In genomic region chr15:40043927-40044716, GRCh38 we compare ENCODE assay signal across 11 cellular contexts. TPM values are rescaled to one million over a fixed set of nuclear protein-coding genes. Genes with fewer than 3 reads are reported as not detected.
DNase-seq lines count a peak whose midpoint lies in the region; ATAC-seq and TF ChIP-seq lines count a peak whose summit lies in the region.
"Had no signal": no experiment of that assay in that cellular context is flagged by ENCODE, and none has a peak within 500 bp of the region (broad histone marks: within the 10 kb centered on the region; RNA-seq: fewer than 3 reads in every experiment).

No MANE protein-coding gene starts in this region.

- TF ChIP-seq CTCF in PC-3 (conservative IDR thresholded peaks at IDR 0.05; ENCODE audit: low read depth, low read length) (no peak), testis (IDR thresholded peaks at IDR 0.05) (no peak)

- TF ChIP-seq POLR2A in testis (IDR thresholded peaks at IDR 0.05) = no peak

- peak overlapping the region; percentile 84 for H2AFZ ChIP-seq in PC-3 (ENCODE audit: low read length)

- no peaks in the 10 kb centered on the region for H4K20me1 ChIP-seq in PC-3 (ENCODE audit: low read length)

- H3K9me2 ChIP-seq in PC-3 (replicated peaks; ENCODE audit: low read length) = no peaks in the 10 kb centered on the region

- peak overlapping the region; percentile 82 for H3K4me2 ChIP-seq in PC-3 (ENCODE audit: low read length)

- H3K27ac ChIP-seq in PC-3 (ENCODE audit: low read length) = peak overlapping the region; percentile 0; the same call in 1 of the 2 replicates
- H3K27ac ChIP-seq in subcutaneous abdominal adipose tissue (ENCODE audit: low read depth, low read length) = peak overlapping the region; percentile 62
- H3K27ac ChIP-seq in testis = no peak overlapping the region
- H3K27ac ChIP-seq: HL-60, neutrophil had no signal

- H3K9me3 Mint-ChIP-seq in activated CD4-positive, alpha-beta memory T cell treated with anti-CD3 and anti-CD28 coated beads for 36 hours = no peaks in the 10 kb centered on the region
- no peaks in the 10 kb centered on the region for H3K9me3 Mint-ChIP-seq in activated CD4-positive, alpha-beta memory T cell treated with anti-CD3 and anti-CD28 coated beads, Interleukin-2, amount 10 ng/mL, durations not matched to agents 7 days and 5 days

- peak overlapping the region; percentile 71 for H3K27ac Mint-ChIP-seq in activated CD4-positive, alpha-beta memory T cell treated with anti-CD3 and anti-CD28 coated beads for 36 hours
- H3K27ac Mint-ChIP-seq in activated CD4-positive, alpha-beta memory T cell treated with anti-CD3 and anti-CD28 coated beads, Interleukin-2, amount 10 ng/mL, durations not matched to agents 7 days and 5 days = no peak overlapping the region

- no peaks in the 10 kb centered on the region for H3K27me3 Mint-ChIP-seq in activated CD4-positive, alpha-beta memory T cell treated with anti-CD3 and anti-CD28 coated beads for 36 hours
- H3K27me3 Mint-ChIP-seq in activated CD4-positive, alpha-beta memory T cell treated with anti-CD3 and anti-CD28 coated beads, Interleukin-2, amount 10 ng/mL, durations not matched to agents 7 days and 5 days = no peaks in the 10 kb centered on the region

- H3K4me3 Mint-ChIP-seq in activated CD4-positive, alpha-beta memory T cell treated with anti-CD3 and anti-CD28 coated beads for 36 hours = no peak overlapping the region
- H3K4me3 Mint-ChIP-seq in activated CD4-positive, alpha-beta memory T cell treated with anti-CD3 and anti-CD28 coated beads, Interleukin-2, amount 10 ng/mL, durations not matched to agents 7 days and 5 days = no peak overlapping the region

- intact Hi-C loops in activated CD4-positive, alpha-beta memory T cell treated with anti-CD3 and anti-CD28 coated beads for 36 hours (cut with micrococcal nuclease) = no loop called here
- intact Hi-C loops in PC-3 (cut with micrococcal nuclease) = loop anchor here (1.0 kb wide), 1 partner anchor 230 kb away; no protein-coding TSS in a partner anchor
- intact Hi-C loops in testis (cut with DNase I; ENCODE audit: low total_unique reads) = loop anchor here (5.0 to 10.0 kb wide), 2 partner anchors 61 to 228 kb away; partner anchors contain the start of gene BMF

- peak overlapping the region; percentile 50 for H3K9ac ChIP-seq in PC-3 (ENCODE audit: low read length)
- no peak overlapping the region for H3K9ac ChIP-seq in iPS-15b (ENCODE audit: low read depth, low read length)
- no peak overlapping the region for H3K9ac ChIP-seq in subcutaneous abdominal adipose tissue (ENCODE audit: low read length in 5 of 5)

- H3K27me3 ChIP-seq in PC-3 (ENCODE audit: low read length) (no peaks in the 10 kb centered on the region), iPS-15b (ENCODE audit: control insufficient read depth, insufficient read depth, low read length) (no peaks in the 10 kb centered on the region), subcutaneous abdominal adipose tissue (ENCODE audit: control insufficient read depth in 5 of 5, insufficient read depth in 4 of 5, low read length in 5 of 5) (no peaks in the 10 kb centered on the region), testis (no peaks in the 10 kb centered on the region)
- H3K27me3 ChIP-seq: neutrophil had no signal

- POLR2A ChIA-PET in activated CD4-positive, alpha-beta memory T cell treated with anti-CD3 and anti-CD28 coated beads for 36 hours (lab: Charles Lee) = interaction anchor here (0.6 kb wide), 1 partner anchor 100 kb away, joined by 4 read pairs; no protein-coding TSS in a partner anchor
- POLR2A ChIA-PET in activated CD4-positive, alpha-beta memory T cell treated with anti-CD3 and anti-CD28 coated beads, Interleukin-2, amount 10 ng/mL, durations not matched to agents 7 days and 5 days (lab: Charles Lee) = interaction anchor here (1.8 kb wide), 1 partner anchor 70 kb away, joined by 4 read pairs; no protein-coding TSS in a partner anchor
- POLR2A ChIA-PET in PC-3 (lab: Charles Lee; ENCODE audit: unreplicated experiment) = no interaction called here

- no peaks in the 10 kb centered on the region for H3F3A ChIP-seq in PC-3 (ENCODE audit: low read length, unreplicated experiment)

- no peak overlapping the region for H3K4me3 ChIP-seq in PC-3 (ENCODE audit: low read length)
- H3K4me3 ChIP-seq in iPS-15b (ENCODE audit: low read depth, low read length) = peak overlapping the region; percentile 26
- H3K4me3 ChIP-seq in subcutaneous abdominal adipose tissue (ENCODE audit: low read depth in 1 of 5, low read length in 5 of 5) = no peak overlapping the region
- H3K4me3 ChIP-seq in testis = no peak overlapping the region

- H3K36me3 Mint-ChIP-seq in activated CD4-positive, alpha-beta memory T cell treated with anti-CD3 and anti-CD28 coated beads for 36 hours = peaks cover 3% of the 10 kb centered on the region
- peaks cover 10% of the 10 kb centered on the region for H3K36me3 Mint-ChIP-seq in activated CD4-positive, alpha-beta memory T cell treated with anti-CD3 and anti-CD28 coated beads, Interleukin-2, amount 10 ng/mL, durations not matched to agents 7 days and 5 days (ENCODE audit: low read depth)

- 0 out of 2 replicates have a peak, but pooled peaks cover 7% of the 10 kb centered on the region for H3K79me2 ChIP-seq in PC-3 (ENCODE audit: low read length)

- H3K36me3 ChIP-seq in PC-3 (ENCODE audit: low read depth, low read length) (no peaks in the 10 kb centered on the region), iPS-15b (ENCODE audit: control insufficient read depth, insufficient read depth, low read length) (no peaks in the 10 kb centered on the region), subcutaneous abdominal adipose tissue (ENCODE audit: control insufficient read depth in 5 of 5, insufficient read depth in 5 of 5, low read length in 5 of 5) (no peaks in the 10 kb centered on the region), testis (ENCODE audit: low read depth, missing control alignments) (no peaks in the 10 kb centered on the region)
- H3K36me3 ChIP-seq: neutrophil had no signal

- 78 to 88% methylated on average over 10 of the region's 10 CpGs for WGBS in testis, 2 donors

- CTCF ChIA-PET in activated CD4-positive, alpha-beta memory T cell treated with anti-CD3 and anti-CD28 coated beads for 36 hours (lab: Charles Lee) = interaction anchor here (1.9 to 7.6 kb wide), 3 partner anchors 60 to 233 kb away, joined by 4 to 195 read pairs (median 7); no protein-coding TSS in a partner anchor
- CTCF ChIA-PET in activated CD4-positive, alpha-beta memory T cell treated with anti-CD3 and anti-CD28 coated beads, Interleukin-2, amount 10 ng/mL, durations not matched to agents 7 days and 5 days (lab: Charles Lee) = interaction anchor here (0.9 to 8.4 kb wide), 3 partner anchors 60 to 229 kb away, joined by 3 to 146 read pairs (median 4); partner anchors contain the start of gene BMF
- CTCF ChIA-PET in PC-3 (lab: Charles Lee) = interaction anchor here (0.6 to 1.0 kb wide), 3 partner anchors 55 to 231 kb away, joined by 3 read pairs; no protein-coding TSS in a partner anchor

- ATAC-seq in PC-3 = peak; percentile 30
- ATAC-seq in GM21447 (IDR thresholded peaks at IDR 0.05; ENCODE audit: unreplicated experiment) = no peak

- DNase-seq in activated CD4-positive, alpha-beta memory T cell treated with anti-CD3 and anti-CD28 coated beads for 36 hours = no peak
- DNase-seq in activated CD4-positive, alpha-beta memory T cell treated with anti-CD3 and anti-CD28 coated beads, Interleukin-2, amount 10 ng/mL, durations not matched to agents 7 days and 5 days = no peak
- DNase-seq in PC-3 = no peak
- no peak for DNase-seq in T-helper 9 cell
- no peak for DNase-seq in testis
- DNase-seq: SIG-M5 had no signal

- H3K4me1 ChIP-seq in PC-3 (ENCODE audit: insufficient read depth, low read length) = peaks cover 39% of the 10 kb centered on the region
- peaks cover 11% of the 10 kb centered on the region for H3K4me1 ChIP-seq in iPS-15b (ENCODE audit: control insufficient read depth, insufficient read depth, low read length)
- peaks cover 17 to 53% (median 45%) of the 10 kb centered on the region in 5 donors for H3K4me1 ChIP-seq in subcutaneous abdominal adipose tissue (ENCODE audit: control insufficient read depth in 5 of 5, insufficient read depth in 5 of 5, low read length in 5 of 5)
- H3K4me1 ChIP-seq in testis = peaks cover 17% of the 10 kb centered on the region

- BruUV-seq in PC-3 (replicated peaks; lab: Mats Ljungman, UMichigan) = no TSS peak

- peaks cover 58% of the 10 kb centered on the region for H3K4me1 Mint-ChIP-seq in activated CD4-positive, alpha-beta memory T cell treated with anti-CD3 and anti-CD28 coated beads for 36 hours (ENCODE audit: low read depth)
- peaks cover 73% of the 10 kb centered on the region for H3K4me1 Mint-ChIP-seq in activated CD4-positive, alpha-beta memory T cell treated with anti-CD3 and anti-CD28 coated beads, Interleukin-2, amount 10 ng/mL, durations not matched to agents 7 days and 5 days

- H3K9me3 ChIP-seq in PC-3 (ENCODE audit: low read length) (no peaks in the 10 kb centered on the region), iPS-15b (ENCODE audit: control insufficient read depth, insufficient read depth, low read length) (no peaks in the 10 kb centered on the region), subcutaneous abdominal adipose tissue (ENCODE audit: control insufficient read depth in 5 of 5, low read length in 5 of 5) (no peaks in the 10 kb centered on the region), testis (no peaks in the 10 kb centered on the region)
- H3K9me3 ChIP-seq: neutrophil had no signal

RNA-seq across cellular contexts. Expression of gene SRP14, which starts 5.1 kb away (rescaled TPM):
- 100 to 1,000 TPM; 168 to 170 TPM for total RNA-seq in activated CD4-positive, alpha-beta memory T cell treated with anti-CD3 and anti-CD28 coated beads for 36 hours
- 100 to 1,000 TPM; 150 to 153 TPM for total RNA-seq in activated CD4-positive, alpha-beta memory T cell treated with anti-CD3 and anti-CD28 coated beads, Interleukin-2, amount 10 ng/mL, durations not matched to agents 7 days and 5 days
- total RNA-seq in PC-3 (2014; rRNA removed) = 362 and 378 TPM in 2 replicates
- 100 to 1,000 TPM; 277 to 410 TPM for total RNA-seq in testis
- polyA plus RNA-seq in testis (ENCODE audit: insufficient read depth, low read depth, low replicate concordance) = 359 TPM

Comparison
In these comparisons a context has a peak if more than half of its experiments do, and no peak if none do; other contexts are left out.
1. H3K27ac ChIP-seq: peak in PC-3 (single experiment) and subcutaneous abdominal adipose tissue (single experiment); none in testis (0 of 2).